Comparison of ENCODE assay signal across 9 cellular contexts in the genomic region with DNA sequence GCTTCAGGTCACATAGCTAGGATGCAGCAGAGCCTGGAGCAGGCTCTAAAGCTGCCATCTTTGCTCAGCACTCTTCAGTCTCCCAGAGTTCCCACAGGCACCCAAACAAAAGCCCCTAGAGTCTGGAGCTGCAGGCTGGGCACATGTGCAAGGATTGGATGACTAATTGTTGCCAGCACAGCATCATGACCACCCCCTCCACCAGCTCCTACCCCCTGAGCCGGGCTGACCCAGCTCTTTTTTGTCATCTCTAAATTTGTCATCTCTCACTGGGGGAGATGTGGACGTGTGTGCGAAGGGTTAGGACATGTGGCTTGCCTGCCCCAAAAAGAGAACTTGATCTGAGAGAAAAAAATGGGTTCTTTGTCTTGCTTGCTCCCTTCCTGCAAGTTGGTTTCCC.
A peak's percentile ranks its signal among the peaks of the same experiment; 100 is the strongest.
DNase-seq lines count a peak whose midpoint lies in the region; ATAC-seq lines count a peak whose summit lies in the region.
"Had no signal": no experiment of that assay in that cellular context is flagged by ENCODE, and none has a peak within 500 bp of the region (broad histone marks: within the 10 kb centered on the region; RNA-seq: fewer than 3 reads in every experiment).

No MANE protein-coding gene starts in this region.

- H3K9ac ChIP-seq in adipocyte (ENCODE audit: low read length) (peak overlapping the region; percentile 83), subcutaneous abdominal adipose tissue (ENCODE audit: low read length in 5 of 5) (peak overlapping the region; percentile 65 to 97 (median 84))

- H3K4me3 ChIP-seq in adipocyte (ENCODE audit: low read length) (peak overlapping the region; percentile 63), subcutaneous abdominal adipose tissue (ENCODE audit: low read depth in 1 of 5, low read length in 5 of 5) (no peak overlapping the region)
- H3K4me3 ChIP-seq: PC-9 had no signal

- H3K4me1 ChIP-seq in adipocyte (ENCODE audit: control insufficient read depth, insufficient read depth, low read length) (peaks cover 74% of the 10 kb centered on the region), subcutaneous abdominal adipose tissue (ENCODE audit: control insufficient read depth in 5 of 5, insufficient read depth in 5 of 5, low read length in 5 of 5) (peaks cover 22 to 76% (median 60%) of the 10 kb centered on the region in 5 donors)

- peak overlapping the region; percentile 99 for H3K27ac ChIP-seq in subcutaneous abdominal adipose tissue (ENCODE audit: low read depth, low read length)
- H3K27ac ChIP-seq: PC-9 had no signal

- H3K9me3 ChIP-seq in adipocyte (ENCODE audit: control insufficient read depth, low read length), result no peaks in the 10 kb centered on the region
- no peaks in the 10 kb centered on the region for H3K9me3 ChIP-seq in subcutaneous abdominal adipose tissue (ENCODE audit: control insufficient read depth in 5 of 5, low read length in 5 of 5)

- H3K36me3 ChIP-seq in adipocyte (ENCODE audit: control insufficient read depth, insufficient read depth, low read length, severe bottlenecking), result no peaks in the 10 kb centered on the region
- H3K36me3 ChIP-seq in subcutaneous abdominal adipose tissue (ENCODE audit: control insufficient read depth in 5 of 5, insufficient read depth in 5 of 5, low read length in 5 of 5), result no peaks in the 10 kb centered on the region

- DNase-seq in SIG-M5 treated with dmso at 0.1 percent for 504 hours (lab: John Stamatoyannopoulos, UW; ENCODE audit: unreplicated experiment) (peak; percentile 67), SIG-M5 (lab: John Stamatoyannopoulos, UW) (no peak), adipocyte (ENCODE audit: low read depth) (peak; percentile 77), islet precursor cell (peak; percentile 68), NCI-H748 (lab: John Stamatoyannopoulos, UW; ENCODE audit: unreplicated experiment) (no peak), NCI-H2227 (lab: John Stamatoyannopoulos, UW; ENCODE audit: unreplicated experiment) (no peak)
- DNase-seq: PC-9 had no signal

- no peak for ATAC-seq in GM18870 (IDR thresholded peaks at IDR 0.05; ENCODE audit: unreplicated experiment)

- no peaks in the 10 kb centered on the region for H3K27me3 ChIP-seq in adipocyte (replicated peaks; ENCODE audit: control insufficient read depth, insufficient read depth, low read length)
- H3K27me3 ChIP-seq in subcutaneous abdominal adipose tissue (ENCODE audit: control insufficient read depth in 5 of 5, insufficient read depth in 4 of 5, low read length in 5 of 5), result peaks cover 0 to 4% (median 0%) of the 10 kb centered on the region in 5 donors

Comparison
In these comparisons a context has a peak if more than half of its experiments do, and no peak if none do; other contexts are left out.
1. DNase-seq: peak in SIG-M5 treated with dmso at 0.1 percent for 504 hours (single experiment), adipocyte (single experiment) and islet precursor cell (single experiment); none in SIG-M5 (single experiment), NCI-H748 (single experiment) and NCI-H2227 (single experiment).